Comparison of ENCODE assay signal across 8 cellular contexts in the genomic region with DNA sequence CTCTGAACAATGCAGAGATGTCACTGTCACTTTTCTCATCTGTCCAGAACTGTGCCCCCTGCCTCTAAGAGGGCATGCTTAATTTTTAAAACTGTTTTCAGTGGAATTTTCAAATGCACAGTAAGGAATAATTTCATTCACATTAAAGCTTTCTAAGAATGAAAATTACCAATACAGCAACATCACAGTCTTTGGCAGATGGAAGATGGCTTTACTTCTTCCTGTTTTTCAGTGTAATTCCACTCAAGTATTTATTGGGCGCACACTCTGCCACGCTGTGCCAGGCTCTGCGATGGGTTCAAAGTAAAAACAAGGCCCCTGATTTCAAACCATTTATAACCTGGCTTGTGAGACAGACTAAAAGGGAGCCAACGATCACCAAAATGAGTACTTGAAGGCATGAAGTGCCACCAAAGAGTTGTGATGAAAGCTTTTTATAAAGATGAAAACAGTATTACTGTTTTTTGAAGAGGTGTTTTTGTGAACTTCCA. TPM values are rescaled to one million over a fixed set of nuclear protein-coding genes. Genes with fewer than 3 reads are reported as not detected.
A peak's percentile ranks its signal among the peaks of the same experiment; 100 is the strongest.
DNase-seq lines count a peak whose midpoint lies in the region; ATAC-seq and TF ChIP-seq lines count a peak whose summit lies in the region.

No MANE protein-coding gene starts in this region.

- no peaks in the 10 kb centered on the region for H3K27me3 Mint-ChIP-seq in osteocyte (ENCODE audit: unreplicated experiment)

- DNase-seq in DMS79 (lab: John Stamatoyannopoulos, UW) = peak; percentile 20
- DNase-seq in NOMO-1 treated with DMSO at 0.1 percent for 48 hours (lab: John Stamatoyannopoulos, UW; ENCODE audit: unreplicated experiment) = peak; percentile 24
- no peak for DNase-seq in osteocyte (ENCODE audit: extremely low spot score, unreplicated experiment)
- DNase-seq in NCI-H2171 (lab: John Stamatoyannopoulos, UW) = no peak
- DNase-seq in HCEC 1CT = no peak

- H3K4me1 Mint-ChIP-seq in osteocyte (ENCODE audit: unreplicated experiment) = peaks cover 39% of the 10 kb centered on the region

- no peaks in the 10 kb centered on the region for H3K36me3 ChIP-seq in ectodermal cell (ENCODE audit: control insufficient read depth, insufficient read depth, low read length)

- H3K4me1 ChIP-seq in ectodermal cell (ENCODE audit: control insufficient read depth, insufficient read depth, low read length) = peaks cover 17% of the 10 kb centered on the region

- H3K27ac ChIP-seq in ectodermal cell (ENCODE audit: insufficient read depth, low read depth, low read length, poor library complexity, severe bottlenecking) = peak overlapping the region; percentile 94

- H3K9me3 Mint-ChIP-seq in osteocyte (ENCODE audit: unreplicated experiment) = no peaks in the 10 kb centered on the region

- H3K9me3 ChIP-seq in ectodermal cell (ENCODE audit: control insufficient read depth, low read length) = no peaks in the 10 kb centered on the region

- ATAC-seq in GM19328 (IDR thresholded peaks at IDR 0.05; ENCODE audit: unreplicated experiment) (no peak), GM19397 (IDR thresholded peaks at IDR 0.05; ENCODE audit: unreplicated experiment) (no peak)

- no peak for TF ChIP-seq CTCF in osteocyte (IDR thresholded peaks at IDR 0.05)

- H3K4me3 Mint-ChIP-seq in osteocyte (ENCODE audit: unreplicated experiment) = peak overlapping the region; percentile 97

- H3K36me3 Mint-ChIP-seq in osteocyte (ENCODE audit: unreplicated experiment) = peaks cover 2% of the 10 kb centered on the region

- peak overlapping the region; percentile 100 for H3K27ac Mint-ChIP-seq in osteocyte (ENCODE audit: unreplicated experiment)

- 87 to 91% methylated on average over 4 of the region's 4 CpGs for WGBS in ectodermal cell, 2 experiments

- H3K4me3 ChIP-seq in ectodermal cell (ENCODE audit: insufficient read depth, low read depth, low read length) = peak overlapping the region; percentile 84

- H3K27me3 ChIP-seq in ectodermal cell (ENCODE audit: control insufficient read depth, insufficient read depth, low read length, poor library complexity, severe bottlenecking) = no peaks in the 10 kb centered on the region

RNA-seq across cellular contexts. Expression of a gene that starts 1.0 kb away (rescaled TPM):
- polyA plus RNA-seq in ectodermal cell (2013, experiment 1 of 4) = 220 TPM
- polyA plus RNA-seq in ectodermal cell (2013, experiment 2 of 4) = 246 TPM
- polyA plus RNA-seq in ectodermal cell (2013, experiment 3 of 4) = 149 TPM
- polyA plus RNA-seq in ectodermal cell (2013, experiment 4 of 4) = 169 TPM
- 90.1 and 99.5 TPM in 2 replicates for total RNA-seq in osteocyte

Comparison
In these comparisons a context has a peak if more than half of its experiments do, and no peak if none do; other contexts are left out.
1. DNase-seq: peak in DMS79 (single experiment) and NOMO-1 treated with DMSO at 0.1 percent for 48 hours (single experiment); none in osteocyte (single experiment), NCI-H2171 (single experiment) and HCEC 1CT (single experiment).